35 cellular contexts compared by ENCODE assay signal in genomic region chr14:66979083-66979974, GRCh38.
DNase-seq lines count a peak whose midpoint lies in the region; ATAC-seq, FAIRE-seq and TF ChIP-seq lines count a peak whose summit lies in the region.
"Had no signal": no experiment of that assay in that cellular context is flagged by ENCODE, and none has a peak within 500 bp of the region (broad histone marks: within the 10 kb centered on the region; RNA-seq: fewer than 3 reads in every experiment).

No MANE protein-coding gene starts in this region.

- FAIRE-seq in frontal cortex (lab: Jason Lieb, UNC), result no peak
- FAIRE-seq: HepG2 had no signal

- CTCF ChIA-PET in activated CD4-positive, alpha-beta T cell treated with anti-CD3 and anti-CD28 coated beads for 36 hours (lab: Charles Lee), result interaction anchor here (1.1 kb wide), 1 partner anchor 306 kb away, joined by 3 read pairs; no protein-coding TSS in a partner anchor

- intact Hi-C loops in activated CD4-positive, alpha-beta T cell treated with anti-CD3 and anti-CD28 coated beads for 36 hours (cut with DNase I, micrococcal nuclease), result loop anchor here in 1 of 2 experiments (1.0 kb wide), 1 partner anchor 156 kb away; no protein-coding TSS in a partner anchor
- intact Hi-C loops in activated CD4-positive, alpha-beta T cell treated with anti-CD3 and anti-CD28 coated beads, Interleukin-2, amount 10 ng/mL, durations not matched to agents 24 days and 14 days (cut with micrococcal nuclease), result no loop called here

- peak; percentile 75 for ATAC-seq in activated CD4-positive, alpha-beta T cell treated with anti-CD3 and anti-CD28 coated beads for 36 hours
- no peak for ATAC-seq in HG03432 (IDR thresholded peaks at IDR 0.05; ENCODE audit: unreplicated experiment)
- ATAC-seq: HepG2, mucosa of descending colon, Panc1, right cardiac atrium had no signal

- H3K27ac Mint-ChIP-seq in activated CD4-positive, alpha-beta T cell treated with anti-CD3 and anti-CD28 coated beads for 36 hours, result no peak overlapping the region
- no peak overlapping the region for H3K27ac Mint-ChIP-seq in activated CD4-positive, alpha-beta T cell treated with anti-CD3 and anti-CD28 coated beads, Interleukin-2, amount 10 ng/mL, durations not matched to agents 24 days and 14 days
- no peak overlapping the region for H3K27ac Mint-ChIP-seq in T-helper 2 cell treated with Interferon-gamma antibody and Interleukin-4, amounts not matched to agents 5 μg/mL and 100 μg/mL, for 36 hours
- peak overlapping the region; percentile 74 for H3K27ac Mint-ChIP-seq in nephron progenitor cell
- H3K27ac Mint-ChIP-seq: activated naive CD4-positive, alpha-beta T cell treated with anti-CD3 and anti-CD28 coated beads, Interleukin-2, amount 50 U/mL, for 72 hours; activated T-helper 1 cell treated with anti-CD3 and anti-CD28 coated beads, Interleukin-12 subunit alpha, Interleukin-12 subunit beta, Interleukin-2, Interleukin-4 antibody, amounts not matched to agents 30 ng/mL and 10 ng/mL and 1 ng/mL, durations not matched to agents 14 hours and 24 hours and 36 hours; B cell; endodermal cell had no signal

- H3K36me3 Mint-ChIP-seq in activated CD4-positive, alpha-beta T cell treated with anti-CD3 and anti-CD28 coated beads for 36 hours (ENCODE audit: low read depth), result peaks cover 2% of the 10 kb centered on the region
- no peaks in the 10 kb centered on the region for H3K36me3 Mint-ChIP-seq in activated CD4-positive, alpha-beta T cell treated with anti-CD3 and anti-CD28 coated beads, Interleukin-2, amount 10 ng/mL, durations not matched to agents 24 days and 14 days (ENCODE audit: low read depth)
- H3K36me3 Mint-ChIP-seq in T-helper 2 cell treated with Interferon-gamma antibody and Interleukin-4, amounts not matched to agents 5 μg/mL and 100 μg/mL, for 36 hours (ENCODE audit: low read depth), result no peaks in the 10 kb centered on the region
- H3K36me3 Mint-ChIP-seq in nephron progenitor cell (ENCODE audit: low read depth), result no peaks in the 10 kb centered on the region
- H3K36me3 Mint-ChIP-seq: activated naive CD4-positive, alpha-beta T cell treated with anti-CD3 and anti-CD28 coated beads, Interleukin-2, amount 50 U/mL, for 72 hours had no signal

- peak; percentile 17 for DNase-seq in activated CD4-positive, alpha-beta T cell treated with anti-CD3 and anti-CD28 coated beads for 36 hours
- DNase-seq in activated CD4-positive, alpha-beta T cell treated with anti-CD3 and anti-CD28 coated beads, Interleukin-2, amount 10 ng/mL, durations not matched to agents 24 days and 14 days, result no peak
- DNase-seq in HFF-Myc (ENCODE audit: extremely low read depth, low read depth) (peak; percentile 52), nephron progenitor cell (no peak), frontal cortex (ENCODE audit: low spot score in 2 of 2) (no peak), AG08396 (ENCODE audit: low spot score) (no peak)
- DNase-seq in T-helper 2 cell treated with Interferon-gamma antibody and Interleukin-4, amounts not matched to agents 5 μg/mL and 100 μg/mL, for 36 hours (ENCODE audit: low spot score), result peak; percentile 5
- DNase-seq: 8988T; activated CD4-positive, alpha-beta T cell treated with anti-CD3 and anti-CD28 coated beads for 1 hour; aorta; cortex of kidney; DMS79; endodermal cell; Kasumi-1; kidney; mucosa of descending colon; MV-4-11; NCI-H1694; NCI-H2171 treated with DMSO at 0.1 percent for 48 hours; NCI-H524; right cardiac atrium; SHP77 treated with DMSO at 0.1 percent for 48 hours; spleen; stimulated activated CD4-positive, alpha-beta T cell treated with anti-CD3 and anti-CD28 coated beads, Interleukin-4, amount 100 ng/mL, for 24 hours; stomach had no signal

- H3K4me3 ChIP-seq in HFF-Myc (replicated peaks; ENCODE audit: low read depth, low read length), result no peak overlapping the region
- H3K4me3 ChIP-seq: cardiac muscle cell, esophagus muscularis mucosa, mucosa of descending colon, spleen, stomach, tibial nerve had no signal

- peaks cover 3% of the 10 kb centered on the region for H3K4me1 Mint-ChIP-seq in activated CD4-positive, alpha-beta T cell treated with anti-CD3 and anti-CD28 coated beads for 36 hours
- H3K4me1 Mint-ChIP-seq in activated CD4-positive, alpha-beta T cell treated with anti-CD3 and anti-CD28 coated beads, Interleukin-2, amount 10 ng/mL, durations not matched to agents 24 days and 14 days, result no peaks in the 10 kb centered on the region
- peaks cover 2% of the 10 kb centered on the region for H3K4me1 Mint-ChIP-seq in T-helper 2 cell treated with Interferon-gamma antibody and Interleukin-4, amounts not matched to agents 5 μg/mL and 100 μg/mL, for 36 hours (ENCODE audit: low read depth)
- no peaks in the 10 kb centered on the region for H3K4me1 Mint-ChIP-seq in nephron progenitor cell
- H3K4me1 Mint-ChIP-seq: B cell, endodermal cell, neural crest cell had no signal

- POLR2A ChIA-PET in activated CD4-positive, alpha-beta T cell treated with anti-CD3 and anti-CD28 coated beads for 36 hours (lab: Charles Lee), result no interaction called here

- TF ChIP-seq CTCF in HFF-Myc (IDR thresholded peaks at IDR 0.05; ENCODE audit: low read depth, low read length, missing control alignments) (no peak), nephron progenitor cell (IDR thresholded peaks at IDR 0.05) (no peak)

- no peaks in the 10 kb centered on the region for H3K27me3 Mint-ChIP-seq in activated CD4-positive, alpha-beta T cell treated with anti-CD3 and anti-CD28 coated beads for 36 hours
- no peaks in the 10 kb centered on the region for H3K27me3 Mint-ChIP-seq in activated CD4-positive, alpha-beta T cell treated with anti-CD3 and anti-CD28 coated beads, Interleukin-2, amount 10 ng/mL, durations not matched to agents 24 days and 14 days
- no peaks in the 10 kb centered on the region for H3K27me3 Mint-ChIP-seq in T-helper 2 cell treated with Interferon-gamma antibody and Interleukin-4, amounts not matched to agents 5 μg/mL and 100 μg/mL, for 36 hours (ENCODE audit: low read depth)
- H3K27me3 Mint-ChIP-seq in nephron progenitor cell (ENCODE audit: low read depth, poor library complexity), result no peaks in the 10 kb centered on the region
- H3K27me3 Mint-ChIP-seq: B cell had no signal

- H3K9me3 Mint-ChIP-seq in activated CD4-positive, alpha-beta T cell treated with anti-CD3 and anti-CD28 coated beads for 36 hours (ENCODE audit: low read depth), result no peaks in the 10 kb centered on the region
- H3K9me3 Mint-ChIP-seq in activated CD4-positive, alpha-beta T cell treated with anti-CD3 and anti-CD28 coated beads, Interleukin-2, amount 10 ng/mL, durations not matched to agents 24 days and 14 days, result no peaks in the 10 kb centered on the region
- no peaks in the 10 kb centered on the region for H3K9me3 Mint-ChIP-seq in T-helper 2 cell treated with Interferon-gamma antibody and Interleukin-4, amounts not matched to agents 5 μg/mL and 100 μg/mL, for 36 hours
- no peaks in the 10 kb centered on the region for H3K9me3 Mint-ChIP-seq in nephron progenitor cell
- H3K9me3 Mint-ChIP-seq: activated naive CD4-positive, alpha-beta T cell treated with anti-CD3 and anti-CD28 coated beads, Interleukin-2, amount 50 U/mL, for 72 hours; activated T-helper 1 cell treated with anti-CD3 and anti-CD28 coated beads, Interleukin-12 subunit alpha, Interleukin-12 subunit beta, Interleukin-2, Interleukin-4 antibody, amounts not matched to agents 30 ng/mL and 10 ng/mL and 1 ng/mL, durations not matched to agents 14 hours and 24 hours and 36 hours; endodermal cell; neural crest cell had no signal

- no peak overlapping the region for H3K4me3 Mint-ChIP-seq in activated CD4-positive, alpha-beta T cell treated with anti-CD3 and anti-CD28 coated beads for 36 hours
- no peak overlapping the region for H3K4me3 Mint-ChIP-seq in activated CD4-positive, alpha-beta T cell treated with anti-CD3 and anti-CD28 coated beads, Interleukin-2, amount 10 ng/mL, durations not matched to agents 24 days and 14 days
- H3K4me3 Mint-ChIP-seq in T-helper 2 cell treated with Interferon-gamma antibody and Interleukin-4, amounts not matched to agents 5 μg/mL and 100 μg/mL, for 36 hours, result no peak overlapping the region
- H3K4me3 Mint-ChIP-seq in nephron progenitor cell, result no peak overlapping the region
- H3K4me3 Mint-ChIP-seq: activated T-helper 1 cell treated with anti-CD3 and anti-CD28 coated beads, Interleukin-12 subunit alpha, Interleukin-12 subunit beta, Interleukin-2, Interleukin-4 antibody, amounts not matched to agents 30 ng/mL and 10 ng/mL and 1 ng/mL, durations not matched to agents 14 hours and 24 hours and 36 hours; B cell; endodermal cell; neural crest cell had no signal

Comparison
In these comparisons a context has a peak if more than half of its experiments do, and no peak if none do; other contexts are left out.
1. DNase-seq: peak in activated CD4-positive, alpha-beta T cell treated with anti-CD3 and anti-CD28 coated beads for 36 hours (single experiment), HFF-Myc (single experiment) and T-helper 2 cell treated with Interferon-gamma antibody and Interleukin-4, amounts not matched to agents 5 μg/mL and 100 μg/mL, for 36 hours (single experiment); none in activated CD4-positive, alpha-beta T cell treated with anti-CD3 and anti-CD28 coated beads, Interleukin-2, amount 10 ng/mL, durations not matched to agents 24 days and 14 days (single experiment), nephron progenitor cell (single experiment), frontal cortex (0 of 2) and AG08396 (single experiment).